Comparison of ENCODE assay signal across 2 cellular contexts in the genomic region with DNA sequence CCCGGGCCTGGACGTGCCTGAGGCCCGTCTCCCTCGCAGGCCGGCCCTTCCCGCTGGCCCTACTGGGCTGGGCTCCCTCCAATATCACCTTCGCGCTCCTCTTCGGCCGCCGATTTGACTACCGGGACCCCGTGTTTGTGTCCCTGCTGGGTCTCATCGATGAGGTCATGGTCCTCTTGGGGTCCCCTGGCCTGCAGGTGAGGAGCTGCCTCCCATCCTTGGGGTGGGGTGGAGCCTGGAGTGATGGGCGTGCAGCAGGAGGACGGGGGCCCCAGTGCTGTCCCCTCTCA.
A peak's percentile ranks its signal among the peaks of the same experiment; 100 is the strongest.
TF ChIP-seq lines count a peak whose summit lies in the region.

No MANE protein-coding gene starts in this region.

TF ChIP-seq in HepG2, 621 proteins besides CTCF, POLR2A, EP300 and RAD21:
- TF ChIP-seq ZNF326 (CRISPR knock-in tag; IDR thresholded peaks at IDR 0.05; ENCODE audit: borderline replicate concordance) (no peak), PHB2 (IDR thresholded peaks at IDR 0.05; ENCODE audit: partially characterized antibody) (no peak), RARG (CRISPR knock-in tag; IDR thresholded peaks at IDR 0.05; ENCODE audit: low read depth) (no peak)
- TF ChIP-seq, protein P1, sequence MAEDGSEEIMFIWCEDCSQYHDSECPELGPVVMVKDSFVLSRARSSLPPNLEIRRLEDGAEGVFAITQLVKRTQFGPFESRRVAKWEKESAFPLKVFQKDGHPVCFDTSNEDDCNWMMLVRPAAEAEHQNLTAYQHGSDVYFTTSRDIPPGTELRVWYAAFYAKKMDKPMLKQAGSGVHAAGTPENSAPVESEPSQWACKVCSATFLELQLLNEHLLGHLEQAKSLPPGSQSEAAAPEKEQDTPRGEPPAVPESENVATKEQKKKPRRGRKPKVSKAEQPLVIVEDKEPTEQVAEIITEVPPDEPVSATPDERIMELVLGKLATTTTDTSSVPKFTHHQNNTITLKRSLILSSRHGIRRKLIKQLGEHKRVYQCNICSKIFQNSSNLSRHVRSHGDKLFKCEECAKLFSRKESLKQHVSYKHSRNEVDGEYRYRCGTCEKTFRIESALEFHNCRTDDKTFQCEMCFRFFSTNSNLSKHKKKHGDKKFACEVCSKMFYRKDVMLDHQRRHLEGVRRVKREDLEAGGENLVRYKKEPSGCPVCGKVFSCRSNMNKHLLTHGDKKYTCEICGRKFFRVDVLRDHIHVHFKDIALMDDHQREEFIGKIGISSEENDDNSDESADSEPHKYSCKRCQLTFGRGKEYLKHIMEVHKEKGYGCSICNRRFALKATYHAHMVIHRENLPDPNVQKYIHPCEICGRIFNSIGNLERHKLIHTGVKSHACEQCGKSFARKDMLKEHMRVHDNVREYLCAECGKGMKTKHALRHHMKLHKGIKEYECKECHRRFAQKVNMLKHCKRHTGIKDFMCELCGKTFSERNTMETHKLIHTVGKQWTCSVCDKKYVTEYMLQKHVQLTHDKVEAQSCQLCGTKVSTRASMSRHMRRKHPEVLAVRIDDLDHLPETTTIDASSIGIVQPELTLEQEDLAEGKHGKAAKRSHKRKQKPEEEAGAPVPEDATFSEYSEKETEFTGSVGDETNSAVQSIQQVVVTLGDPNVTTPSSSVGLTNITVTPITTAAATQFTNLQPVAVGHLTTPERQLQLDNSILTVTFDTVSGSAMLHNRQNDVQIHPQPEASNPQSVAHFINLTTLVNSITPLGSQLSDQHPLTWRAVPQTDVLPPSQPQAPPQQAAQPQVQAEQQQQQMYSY (CRISPR knock-in tag; IDR thresholded peaks at IDR 0.05) = no peak

TF ChIP-seq in neural cell, 6 proteins besides CTCF, POLR2A, EP300 and RAD21:
- TF ChIP-seq, protein P2, sequence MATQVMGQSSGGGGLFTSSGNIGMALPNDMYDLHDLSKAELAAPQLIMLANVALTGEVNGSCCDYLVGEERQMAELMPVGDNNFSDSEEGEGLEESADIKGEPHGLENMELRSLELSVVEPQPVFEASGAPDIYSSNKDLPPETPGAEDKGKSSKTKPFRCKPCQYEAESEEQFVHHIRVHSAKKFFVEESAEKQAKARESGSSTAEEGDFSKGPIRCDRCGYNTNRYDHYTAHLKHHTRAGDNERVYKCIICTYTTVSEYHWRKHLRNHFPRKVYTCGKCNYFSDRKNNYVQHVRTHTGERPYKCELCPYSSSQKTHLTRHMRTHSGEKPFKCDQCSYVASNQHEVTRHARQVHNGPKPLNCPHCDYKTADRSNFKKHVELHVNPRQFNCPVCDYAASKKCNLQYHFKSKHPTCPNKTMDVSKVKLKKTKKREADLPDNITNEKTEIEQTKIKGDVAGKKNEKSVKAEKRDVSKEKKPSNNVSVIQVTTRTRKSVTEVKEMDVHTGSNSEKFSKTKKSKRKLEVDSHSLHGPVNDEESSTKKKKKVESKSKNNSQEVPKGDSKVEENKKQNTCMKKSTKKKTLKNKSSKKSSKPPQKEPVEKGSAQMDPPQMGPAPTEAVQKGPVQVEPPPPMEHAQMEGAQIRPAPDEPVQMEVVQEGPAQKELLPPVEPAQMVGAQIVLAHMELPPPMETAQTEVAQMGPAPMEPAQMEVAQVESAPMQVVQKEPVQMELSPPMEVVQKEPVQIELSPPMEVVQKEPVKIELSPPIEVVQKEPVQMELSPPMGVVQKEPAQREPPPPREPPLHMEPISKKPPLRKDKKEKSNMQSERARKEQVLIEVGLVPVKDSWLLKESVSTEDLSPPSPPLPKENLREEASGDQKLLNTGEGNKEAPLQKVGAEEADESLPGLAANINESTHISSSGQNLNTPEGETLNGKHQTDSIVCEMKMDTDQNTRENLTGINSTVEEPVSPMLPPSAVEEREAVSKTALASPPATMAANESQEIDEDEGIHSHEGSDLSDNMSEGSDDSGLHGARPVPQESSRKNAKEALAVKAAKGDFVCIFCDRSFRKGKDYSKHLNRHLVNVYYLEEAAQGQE (IDR thresholded peaks at IDR 0.05; ENCODE audit: borderline replicate concordance) = no peak
- peak; percentile 11 for TF ChIP-seq POLR2AphosphoS5 (IDR thresholded peaks at IDR 0.05)
TF ChIP-seq in neural cell: peak in this region for 1.
